8 cellular contexts compared by ENCODE assay signal in the genomic region with DNA sequence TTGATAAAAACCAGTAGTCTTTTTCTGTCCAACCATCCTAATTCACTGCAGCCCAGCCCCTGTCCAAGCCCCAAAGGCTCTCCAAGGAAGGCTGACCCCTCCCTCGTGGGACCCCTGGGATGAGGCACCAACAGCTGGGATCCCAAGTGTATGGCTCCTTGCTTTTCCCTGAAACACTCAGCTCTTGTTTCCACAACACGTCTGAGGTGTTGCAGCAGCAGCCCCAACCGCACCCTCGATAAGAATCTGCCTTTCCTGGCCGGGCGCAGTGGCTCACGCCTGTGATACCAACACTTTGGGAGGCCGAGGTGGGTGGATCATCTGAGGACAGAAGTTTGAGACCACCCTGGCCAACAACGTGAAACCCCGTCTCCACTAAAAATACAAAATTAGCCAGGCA. TPM values are rescaled to one million over a fixed set of nuclear protein-coding genes. Genes with fewer than 3 reads are reported as not detected.
"Had no signal": no experiment of that assay in that cellular context is flagged by ENCODE, and none has a peak within 500 bp of the region (broad histone marks: within the 10 kb centered on the region; RNA-seq: fewer than 3 reads in every experiment).

No MANE protein-coding gene starts in this region.

- DNase-seq: GDM1, GF-D8 had no signal

- FAIRE-seq: G401.6, GM12878, GM12891, GM12892, GM19239 had no signal

- H3K4me3 ChIP-seq: GM12878 had no signal

- ATAC-seq: GM12878 had no signal

RNA-seq across cellular contexts. Expression of gene MPC1L, which starts 59.4 kb away (rescaled TPM):
- total RNA-seq: G401, GM12878 had no signal
- polyA plus RNA-seq: GM12878 had no signal
